Comparison of ENCODE assay signal across 40 cellular contexts in genomic region chr17:40658396-40658795, GRCh38. TPM values are rescaled to one million over a fixed set of nuclear protein-coding genes. Genes with fewer than 3 reads are reported as not detected.
"Had no signal": no experiment of that assay in that cellular context is flagged by ENCODE, and none has a peak within 500 bp of the region (broad histone marks: within the 10 kb centered on the region; RNA-seq: fewer than 3 reads in every experiment).

No MANE protein-coding gene starts in this region.

- DNase-seq: Karpas-422, Kasumi-1, MG63, MM.1S, MV-4-11, NCI-H1048, NCI-H1092, NCI-H1092 treated with DMSO at 0.1 percent for 48 hours, NCI-H1105, NCI-H1105 treated with DMSO at 0.1 percent for 48 hours, NCI-H1417, NCI-H1417 treated with DMSO at 0.1 percent for 48 hours, NCI-H1436, NCI-H1436 treated with DMSO at 0.1 percent for 48 hours, NCI-H146, NCI-H1694, NCI-H1694 treated with DMSO at 0.1 percent for 48 hours, NCI-H187, NCI-H187 treated with DMSO at 0.1 percent for 48 hours, NCI-H1930, NCI-H2029, NCI-H2029 treated with DMSO at 0.1 percent for 48 hours, NCI-H2081, NCI-H2081 treated with DMSO at 0.1 percent for 48 hours, NCI-H2107, NCI-H2171, NCI-H2171 treated with DMSO at 0.1 percent for 48 hours, NCI-H2227 treated with DMSO at 0.1 percent for 48 hours, NCI-H226, NCI-H345, NCI-H446, NCI-H446 treated with DMSO at 0.1 percent for 48 hours, NCI-H510A, NCI-H510A treated with DMSO at 0.1 percent for 48 hours, NCI-H524, NCI-H524 treated with DMSO at 0.1 percent for 48 hours had no signal

- H3K36me3 ChIP-seq: MG63 had no signal

- H3K9me3 ChIP-seq: MG63 had no signal

- H3K4me3 ChIP-seq: MG63 had no signal

RNA-seq across cellular contexts. Expression of gene KRT222, which starts 6.6 kb away (rescaled TPM):
- total RNA-seq: LHCN-M2, NCI-H460 had no signal

RNA-seq across cellular contexts. Expression of gene KRT24, which starts 45.2 kb away (rescaled TPM):
- total RNA-seq: LHCN-M2, M059J, MCF 10A, NCI-H460 had no signal
